15 cellular contexts compared by ENCODE assay signal in the genomic region with DNA sequence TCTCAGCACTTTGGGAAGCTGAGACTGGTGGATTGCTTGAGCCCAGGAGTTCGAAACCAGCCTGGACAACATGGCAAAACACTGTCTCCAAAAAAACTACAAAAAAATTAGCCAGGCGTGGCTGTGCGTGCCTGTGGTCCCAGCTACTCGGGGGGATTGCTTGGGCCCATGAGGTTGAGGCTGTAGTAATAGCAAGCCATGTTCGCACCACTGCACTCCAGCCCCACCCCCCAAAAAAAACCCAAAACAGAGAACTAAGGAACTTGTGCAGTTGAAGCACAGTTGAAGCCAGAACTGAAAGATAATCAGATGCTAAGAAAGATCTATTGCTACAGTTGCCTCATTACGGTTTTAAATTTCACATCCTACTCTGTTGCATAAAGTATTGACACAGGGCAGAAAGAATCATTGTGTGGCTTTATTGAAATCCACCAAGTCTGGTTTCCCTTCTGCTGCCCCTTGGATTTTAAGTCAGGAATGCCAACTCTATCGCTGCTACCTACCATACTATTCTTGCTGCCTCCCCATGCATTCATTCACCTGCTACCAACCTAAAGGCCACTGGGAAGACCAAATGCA. TPM values are rescaled to one million over a fixed set of nuclear protein-coding genes. Genes with fewer than 3 reads are reported as not detected.
DNase-seq lines count a peak whose midpoint lies in the region; ATAC-seq and TF ChIP-seq lines count a peak whose summit lies in the region.
"Had no signal": no experiment of that assay in that cellular context is flagged by ENCODE, and none has a peak within 500 bp of the region (broad histone marks: within the 10 kb centered on the region; RNA-seq: fewer than 3 reads in every experiment).

No MANE protein-coding gene starts in this region.

- no peak overlapping the region for H4K91ac ChIP-seq in H9 (ENCODE audit: insufficient read length, low read depth, low read length)

- H3K4me1 Mint-ChIP-seq in nephron progenitor cell (peaks cover 52% of the 10 kb centered on the region), H9 (peaks cover 15 to 17% of the 10 kb centered on the region in 2 experiments)

- H3K23ac ChIP-seq in H9 (ENCODE audit: insufficient read length, low read depth, low read length) = no peak overlapping the region

- no peak overlapping the region for H3T11ph ChIP-seq in H9 (ENCODE audit: low read length)

- H3F3A ChIP-seq in DOHH2 (ENCODE audit: control insufficient read depth, insufficient read depth) = no peaks in the 10 kb centered on the region

- H2BK120ac ChIP-seq in H9 (ENCODE audit: low read depth, low read length, poor library complexity, severe bottlenecking) = no peak overlapping the region

- H2BK5ac ChIP-seq in H9 (ENCODE audit: insufficient read length, low read length) = no peak overlapping the region

- H3K36me3 ChIP-seq in BLaER1 treated with 17β-estradiol and CSF1 and Interleukin-3, amounts not matched to agents 10 nM and 100 nM = peaks cover 38 to 79% (median 67%) of the 10 kb centered on the region in 11 experiments
- H3K36me3 ChIP-seq in DOHH2 (ENCODE audit: control insufficient read depth, low read length) = peaks cover 77% of the 10 kb centered on the region

- no peak overlapping the region for H3K18ac ChIP-seq in H9 (ENCODE audit: insufficient read length, low read depth, low read length)

- peaks cover 41 to 53% (median 45%) of the 10 kb centered on the region in 10 experiments for H3K4me1 ChIP-seq in BLaER1 treated with 17β-estradiol and CSF1 and Interleukin-3, amounts not matched to agents 10 nM and 100 nM
- peaks cover 48% of the 10 kb centered on the region for H3K4me1 ChIP-seq in DOHH2 (ENCODE audit: control insufficient read depth, low read length)
- no peaks in the 10 kb centered on the region; the same call in 1 of the 2 replicates for H3K4me1 ChIP-seq in H9 (ENCODE audit: insufficient read depth, low read length)

- H3K4ac ChIP-seq in H9 (ENCODE audit: low read depth, low read length) = no peak overlapping the region

- no peak overlapping the region for H3K14ac ChIP-seq in H9 (ENCODE audit: insufficient read depth, low read length)

- no peak overlapping the region for H2AFZ ChIP-seq in H9 (ENCODE audit: low read length)

- peak overlapping the region in 8 of 11 experiments; percentile 5 to 61 (median 48); a peak in 13 of 22 replicates for H3K9ac ChIP-seq in BLaER1 treated with 17β-estradiol and CSF1 and Interleukin-3, amounts not matched to agents 10 nM and 100 nM
- H3K9ac ChIP-seq in H9 (ENCODE audit: extremely low read depth, insufficient read length, low read length) = no peak overlapping the region

- no peak for ATAC-seq in HG02763 (IDR thresholded peaks at IDR 0.05; ENCODE audit: unreplicated experiment)
- ATAC-seq: naive thymus-derived CD4-positive, alpha-beta T cell; right cardiac atrium had no signal

- peak overlapping the region in 8 of 11 experiments; percentile 9 to 94 (median 52); a peak in 13 of 22 replicates for H3K27ac ChIP-seq in BLaER1 treated with 17β-estradiol and CSF1 and Interleukin-3, amounts not matched to agents 10 nM and 100 nM
- H3K27ac ChIP-seq in DOHH2 (ENCODE audit: low read depth, low read length) (no peak overlapping the region), H9 (ENCODE audit: insufficient read length, low read depth, low read length) (no peak overlapping the region)
- H3K27ac ChIP-seq: cardiac muscle cell had no signal

- DNase-seq in SIG-M5 treated with dmso at 0.1 percent for 504 hours (lab: John Stamatoyannopoulos, UW; ENCODE audit: unreplicated experiment) = peak; percentile 83
- no peak for DNase-seq in nephron progenitor cell
- DNase-seq in H9 = no peak
- DNase-seq in T-helper 2 cell = no peak
- DNase-seq: activated CD4-positive, alpha-beta T cell treated with anti-CD3 and anti-CD28 coated beads for 48 hours; activated gamma-delta T cell; naive thymus-derived CD4-positive, alpha-beta T cell; NCI-H1436; NCI-H774; right cardiac atrium; substantia nigra had no signal

- H3K9me3 ChIP-seq in BLaER1 treated with 17β-estradiol and CSF1 and Interleukin-3, amounts not matched to agents 10 nM and 100 nM (replicated peaks in 1 of 11) = no peaks in the 10 kb centered on the region
- H3K9me3 ChIP-seq in DOHH2 (ENCODE audit: control insufficient read depth, insufficient read depth, low read length) = no peaks in the 10 kb centered on the region
- H3K9me3 ChIP-seq in H9 (ENCODE audit: control insufficient read depth, low read depth, low read length) = no peaks in the 10 kb centered on the region

- H3K79me2 ChIP-seq in DOHH2 (ENCODE audit: control insufficient read depth, low read length) (peaks cover 95% of the 10 kb centered on the region), H9 (ENCODE audit: insufficient read depth, low read length) (peaks cover 19% of the 10 kb centered on the region; the same call in 1 of the 2 replicates)

- H3K4me3 Mint-ChIP-seq in nephron progenitor cell (no peak overlapping the region), H9 (no peak overlapping the region)

- H2BK15ac ChIP-seq in H9 (ENCODE audit: low read depth, low read length) = no peak overlapping the region

- H3K27ac Mint-ChIP-seq in nephron progenitor cell (peak overlapping the region; percentile 79), H9 (peak overlapping the region in 1 of 3 experiments; percentile 85; a peak in 3 of 7 replicates)

- H3K4me2 ChIP-seq in BLaER1 treated with 17β-estradiol and CSF1 and Interleukin-3, amounts not matched to agents 10 nM and 100 nM = peak overlapping the region; percentile 87 to 98 (median 94)
- H3K4me2 ChIP-seq in DOHH2 (ENCODE audit: low read length) (peak overlapping the region; percentile 94), H9 (ENCODE audit: insufficient read depth, insufficient read length, low read length) (no peak overlapping the region)

- no peak overlapping the region for H2BK20ac ChIP-seq in H9 (ENCODE audit: low read depth, low read length, poor library complexity, severe bottlenecking)

- H3K9me3 Mint-ChIP-seq in nephron progenitor cell (no peaks in the 10 kb centered on the region), H9 (no peaks in the 10 kb centered on the region)
- H3K9me3 Mint-ChIP-seq: naive thymus-derived CD4-positive, alpha-beta T cell had no signal

- no peak overlapping the region for H4K5ac ChIP-seq in H9 (ENCODE audit: insufficient read length, low read depth, low read length)

- H2BK12ac ChIP-seq in H9 (ENCODE audit: insufficient read length, low read depth, low read length) = no peak overlapping the region

- no peak overlapping the region for H4K8ac ChIP-seq in H9 (replicated peaks; ENCODE audit: insufficient read length, low read depth, low read length)

- peaks cover 49 to 88% (median 79%) of the 10 kb centered on the region in 11 experiments; a peak in 21 of 22 replicates for H4K20me1 ChIP-seq in BLaER1 treated with 17β-estradiol and CSF1 and Interleukin-3, amounts not matched to agents 10 nM and 100 nM
- H4K20me1 ChIP-seq in DOHH2 (ENCODE audit: control insufficient read depth, insufficient read depth, low read depth, low read length) (peaks cover 3% of the 10 kb centered on the region; the same call in 1 of the 2 replicates), H9 (ENCODE audit: control insufficient read depth, insufficient read depth, insufficient read length) (no peaks in the 10 kb centered on the region)

- H3K23me2 ChIP-seq in H9 (ENCODE audit: insufficient read length, low read depth, low read length, poor library complexity, severe bottlenecking) = peaks cover 11% of the 10 kb centered on the region

- no peaks in the 10 kb centered on the region for H3K9me2 ChIP-seq in DOHH2 (replicated peaks; ENCODE audit: control insufficient read depth, low read length)

- H3K27me3 ChIP-seq in BLaER1 treated with 17β-estradiol and CSF1 and Interleukin-3, amounts not matched to agents 10 nM and 100 nM = no peaks in the 10 kb centered on the region
- H3K27me3 ChIP-seq in DOHH2 (ENCODE audit: control insufficient read depth, low read length) = no peaks in the 10 kb centered on the region
- H3K27me3 ChIP-seq in H9 (ENCODE audit: insufficient read depth, low read length) = no peaks in the 10 kb centered on the region
- H3K27me3 ChIP-seq: cardiac muscle cell had no signal

- H3K4me3 ChIP-seq in BLaER1 treated with 17β-estradiol and CSF1 and Interleukin-3, amounts not matched to agents 10 nM and 100 nM = peak overlapping the region in 4 of 10 experiments; percentile 19 to 28 (median 25); a peak in 4 of 20 replicates
- peak overlapping the region; percentile 92 for H3K4me3 ChIP-seq in DOHH2 (ENCODE audit: low read length)
- H3K4me3 ChIP-seq: cardiac muscle cell had no signal

- WGBS in H9 (ENCODE audit: extremely low coverage, insufficient read length, low lambda C conversion rate) = no CpG with 5 or more reads among the region's 7 CpGs

- no peaks in the 10 kb centered on the region for H3K27me3 Mint-ChIP-seq in nephron progenitor cell (ENCODE audit: low read depth, poor library complexity)
- H3K27me3 Mint-ChIP-seq in H9 (ENCODE audit: low read depth) = no peaks in the 10 kb centered on the region
- H3K27me3 Mint-ChIP-seq: naive thymus-derived CD4-positive, alpha-beta T cell had no signal

- H3K79me1 ChIP-seq in H9 (ENCODE audit: insufficient read depth, low read depth, low read length, poor library complexity, severe bottlenecking) = peaks cover 15% of the 10 kb centered on the region

- H3K36me3 Mint-ChIP-seq in nephron progenitor cell (ENCODE audit: low read depth) = peaks cover 24% of the 10 kb centered on the region
- peaks cover 6 to 42% (median 14%) of the 10 kb centered on the region in 3 experiments for H3K36me3 Mint-ChIP-seq in H9 (ENCODE audit: insufficient read depth in 1 of 3, low read depth in 3 of 3)

- H2AK5ac ChIP-seq in H9 (ENCODE audit: insufficient read length, low read length) = no peak overlapping the region

- TF ChIP-seq CTCF in DOHH2 (IDR thresholded peaks at IDR 0.05; ENCODE audit: low read depth, low read length, poor library complexity, severe bottlenecking) (no peak), nephron progenitor cell (IDR thresholded peaks at IDR 0.05) (no peak), H9 (conservative IDR thresholded peaks at IDR 0.05) (no peak)

- H3K56ac ChIP-seq in H9 (ENCODE audit: insufficient read length, low read depth, low read length) = no peak overlapping the region

RNA-seq across cellular contexts. Expression of a gene that starts 3.8 kb away (rescaled TPM):
- total RNA-seq in H9 (2021) = 250 and 253 TPM in 2 replicates

RNA-seq across cellular contexts. Expression of a gene that starts 19.5 kb away (rescaled TPM):
- total RNA-seq in H9 (2021) = 203 and 221 TPM in 2 replicates

RNA-seq across cellular contexts. Expression of a gene that starts 29.6 kb away (rescaled TPM):
- total RNA-seq in H9 (2021) = 24.8 and 26.1 TPM in 2 replicates

RNA-seq across cellular contexts. Expression of a gene that starts 37.5 kb away (rescaled TPM):
- 35.4 and 40.8 TPM in 2 replicates for total RNA-seq in H9 (2021)

RNA-seq across cellular contexts. Expression of a gene that starts 38.1 kb away (rescaled TPM):
- total RNA-seq in H9 (2021) = 33.4 and 34.6 TPM in 2 replicates

Comparison
In these comparisons a context has a peak if more than half of its experiments do, and no peak if none do; other contexts are left out.
1. H3K27ac ChIP-seq: peak in BLaER1 treated with 17β-estradiol and CSF1 and Interleukin-3, amounts not matched to agents 10 nM and 100 nM (8 of 11); none in DOHH2 (single experiment) and H9 (single experiment).